ENCODE assay signal across 1 cellular context in the genomic region with DNA sequence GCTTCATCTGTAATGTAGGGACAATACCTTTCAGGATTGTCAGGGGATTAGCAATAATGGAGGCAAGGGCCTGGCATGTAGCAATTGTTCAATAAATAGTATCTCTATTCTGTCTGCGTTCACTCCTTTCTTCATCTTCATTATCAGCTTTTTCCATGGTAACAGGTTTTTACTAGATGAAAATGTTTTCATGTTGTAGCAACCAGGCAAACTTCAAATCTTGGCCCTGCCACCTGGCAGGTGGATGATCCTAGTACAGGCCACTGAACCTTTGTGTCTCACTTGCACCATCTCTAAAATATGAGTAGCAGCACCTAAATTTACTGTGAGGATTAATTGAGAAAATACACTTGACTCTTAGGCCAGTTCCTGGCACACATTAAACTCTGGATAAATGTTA.
TF ChIP-seq lines count a peak whose summit lies in the region.

No MANE protein-coding gene starts in this region.

TF ChIP-seq in GM23338, 12 proteins besides CTCF, POLR2A, EP300 and RAD21 (continued from another document):
- TF ChIP-seq NANOG (IDR thresholded peaks at IDR 0.05; ENCODE audit: borderline replicate concordance) (no peak), CREB1 (CRISPR knock-in tag; IDR thresholded peaks at IDR 0.05; ENCODE audit: low read depth) (no peak), EZH2 (IDR thresholded peaks at IDR 0.05; ENCODE audit: low read depth, unreplicated experiment) (no peak), STAT1 (IDR thresholded peaks at IDR 0.05; ENCODE audit: unreplicated experiment) (no peak), EZH2phosphoT487 (IDR thresholded peaks at IDR 0.05; ENCODE audit: unreplicated experiment) (no peak)
